In the genomic region with DNA sequence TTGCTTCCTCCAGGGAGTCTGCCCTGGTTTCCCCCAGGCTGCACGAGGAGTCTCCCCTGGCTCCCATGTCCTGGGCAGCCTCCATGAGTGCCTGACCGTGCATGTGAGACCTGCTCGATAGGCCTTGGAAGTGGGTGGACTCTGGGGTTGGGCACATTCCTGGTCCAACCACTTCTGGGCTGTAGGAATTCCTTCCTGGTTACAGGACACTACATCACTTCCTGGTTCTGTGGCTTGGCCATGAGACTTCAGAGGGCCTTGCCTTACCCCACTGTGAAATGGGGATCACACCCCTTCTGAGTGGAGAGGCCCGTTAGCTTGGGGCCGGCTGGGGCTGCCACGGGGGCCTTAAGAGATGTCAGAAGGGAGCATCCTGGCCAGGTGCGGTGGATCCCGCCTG, we compare ENCODE assay signal across 11 cellular contexts. TPM values are rescaled to one million over a fixed set of nuclear protein-coding genes. Genes with fewer than 3 reads are reported as not detected.
DNase-seq lines count a peak whose midpoint lies in the region; ATAC-seq and TF ChIP-seq lines count a peak whose summit lies in the region.
"Had no signal": no experiment of that assay in that cellular context is flagged by ENCODE, and none has a peak within 500 bp of the region (broad histone marks: within the 10 kb centered on the region; RNA-seq: fewer than 3 reads in every experiment).

No MANE protein-coding gene starts in this region.

- TF ChIP-seq CTCF in RWPE2 (IDR thresholded peaks at IDR 0.05; ENCODE audit: poor library complexity, severe bottlenecking) = no peak

- H3K4me1 Mint-ChIP-seq in activated CD8-positive, alpha-beta T cell treated with anti-CD3 and anti-CD28 coated beads, Interleukin-2, amount 10 ng/mL, durations not matched to agents 7 days and 5 days (ENCODE audit: low read depth) = peaks cover 22% of the 10 kb centered on the region

- H3K27me3 ChIP-seq in RWPE2 (ENCODE audit: insufficient read depth, poor library complexity, severe bottlenecking) = no peaks in the 10 kb centered on the region
- H3K27me3 ChIP-seq: right lobe of liver had no signal

- peak; percentile 57; the same call in 2 of the 3 replicates for ATAC-seq in RWPE2 (ENCODE audit: low read depth)
- no peak for ATAC-seq in activated CD8-positive, alpha-beta T cell treated with anti-CD3 and anti-CD28 coated beads, Interleukin-2, amount 10 ng/mL, durations not matched to agents 7 days and 5 days
- ATAC-seq: right lobe of liver had no signal

- POLR2A ChIA-PET in activated CD8-positive, alpha-beta T cell treated with anti-CD3 and anti-CD28 coated beads, Interleukin-2, amount 10 ng/mL, durations not matched to agents 7 days and 5 days (lab: Charles Lee) = no interaction called here

- no peak overlapping the region for H3K4me3 Mint-ChIP-seq in activated CD8-positive, alpha-beta T cell treated with anti-CD3 and anti-CD28 coated beads, Interleukin-2, amount 10 ng/mL, durations not matched to agents 7 days and 5 days
- H3K4me3 Mint-ChIP-seq: activated T-cell treated with anti-CD3 and anti-CD28 coated beads, Interleukin-2, amount 50 U/mL, for 24 hours; mesothelial cell of epicardium had no signal

- DNase-seq in Daoy (ENCODE audit: low read depth) = peak; percentile 84
- DNase-seq in RWPE2 (ENCODE audit: low spot score) = no peak
- DNase-seq in kidney tubule cell (ENCODE audit: low spot score) = peak; percentile 92
- DNase-seq in activated CD8-positive, alpha-beta T cell treated with anti-CD3 and anti-CD28 coated beads, Interleukin-2, amount 10 ng/mL, durations not matched to agents 7 days and 5 days = no peak
- DNase-seq in NCI-H526 (lab: John Stamatoyannopoulos, UW) = no peak
- no peak for DNase-seq in stimulated activated CD8-positive, alpha-beta memory T cell treated with anti-CD3 and anti-CD28 coated beads, Interleukin-4, amount 100 ng/mL, for 48 hours
- DNase-seq: activated T-cell treated with anti-CD3 and anti-CD28 coated beads, Interleukin-2, amount 50 U/mL, for 24 hours; NCI-H1417 had no signal

- H3K27ac ChIP-seq in RWPE2 (ENCODE audit: poor library complexity, severe bottlenecking) = no peak overlapping the region
- H3K27ac ChIP-seq: right lobe of liver had no signal

- H3K36me3 Mint-ChIP-seq in activated CD8-positive, alpha-beta T cell treated with anti-CD3 and anti-CD28 coated beads, Interleukin-2, amount 10 ng/mL, durations not matched to agents 7 days and 5 days (ENCODE audit: low read depth) = no peaks in the 10 kb centered on the region
- H3K36me3 Mint-ChIP-seq: mesothelial cell of epicardium had no signal

- no peaks in the 10 kb centered on the region for H3K9me3 ChIP-seq in RWPE2 (ENCODE audit: severe bottlenecking)
- H3K9me3 ChIP-seq: right lobe of liver had no signal

- no peaks in the 10 kb centered on the region for H3K27me3 Mint-ChIP-seq in activated CD8-positive, alpha-beta T cell treated with anti-CD3 and anti-CD28 coated beads, Interleukin-2, amount 10 ng/mL, durations not matched to agents 7 days and 5 days (ENCODE audit: low read depth)
- H3K27me3 Mint-ChIP-seq: activated T-cell treated with anti-CD3 and anti-CD28 coated beads, Interleukin-2, amount 50 U/mL, for 24 hours had no signal

- CTCF ChIA-PET in activated CD8-positive, alpha-beta T cell treated with anti-CD3 and anti-CD28 coated beads, Interleukin-2, amount 10 ng/mL, durations not matched to agents 7 days and 5 days (lab: Charles Lee) = interaction anchor here (6.1 kb wide), 1 partner anchor 32 kb away, joined by 48 read pairs; no protein-coding TSS in a partner anchor

- peaks cover 5% of the 10 kb centered on the region for H3K4me1 ChIP-seq in RWPE2 (ENCODE audit: insufficient read depth, poor library complexity, severe bottlenecking)

- H3K27ac Mint-ChIP-seq in activated CD8-positive, alpha-beta T cell treated with anti-CD3 and anti-CD28 coated beads, Interleukin-2, amount 10 ng/mL, durations not matched to agents 7 days and 5 days = no peak overlapping the region
- H3K27ac Mint-ChIP-seq: activated T-cell treated with anti-CD3 and anti-CD28 coated beads, Interleukin-2, amount 50 U/mL, for 24 hours; mesothelial cell of epicardium had no signal

- H3K9me3 Mint-ChIP-seq in activated CD8-positive, alpha-beta T cell treated with anti-CD3 and anti-CD28 coated beads, Interleukin-2, amount 10 ng/mL, durations not matched to agents 7 days and 5 days (ENCODE audit: insufficient read depth) = no peaks in the 10 kb centered on the region
- H3K9me3 Mint-ChIP-seq: activated T-cell treated with anti-CD3 and anti-CD28 coated beads, Interleukin-2, amount 50 U/mL, for 24 hours; mesothelial cell of epicardium had no signal

- H3K36me3 ChIP-seq in RWPE2 (ENCODE audit: low read depth) = no peaks in the 10 kb centered on the region
- H3K36me3 ChIP-seq: right lobe of liver had no signal

- no peak overlapping the region for H3K4me3 ChIP-seq in RWPE2 (ENCODE audit: severe bottlenecking)
- H3K4me3 ChIP-seq: right lobe of liver had no signal

RNA-seq across cellular contexts. Expression of a gene that starts 4.0 kb away (rescaled TPM):
- total RNA-seq in Daoy (2014; rRNA removed; shearing (Covaris generic)) = 1.7 and 3.4 TPM in 2 replicates
- 10 to 100 TPM; 10.2 to 11.6 TPM for total RNA-seq in activated CD8-positive, alpha-beta T cell treated with anti-CD3 and anti-CD28 coated beads, Interleukin-2, amount 10 ng/mL, durations not matched to agents 7 days and 5 days

RNA-seq across cellular contexts. Expression of a gene that starts 7.9 kb away (rescaled TPM):
- total RNA-seq in Daoy (2014; rRNA removed; shearing (Covaris generic)) = not detected in 2 replicates
- total RNA-seq in activated CD8-positive, alpha-beta T cell treated with anti-CD3 and anti-CD28 coated beads, Interleukin-2, amount 10 ng/mL, durations not matched to agents 7 days and 5 days = not detected
- total RNA-seq: glomerular endothelial cell, mesothelial cell of epicardium, right lobe of liver had no signal

RNA-seq across cellular contexts. Expression of a gene that starts 11.0 kb away (rescaled TPM):
- 134 and 140 TPM in 2 replicates for total RNA-seq in Daoy (2014; rRNA removed; shearing (Covaris generic))
- 10 to 100 TPM; 31.9 to 32.1 TPM for total RNA-seq in activated CD8-positive, alpha-beta T cell treated with anti-CD3 and anti-CD28 coated beads, Interleukin-2, amount 10 ng/mL, durations not matched to agents 7 days and 5 days

RNA-seq across cellular contexts. Expression of a gene that starts 12.5 kb away (rescaled TPM):
- 22.5 and 23.2 TPM in 2 replicates for total RNA-seq in Daoy (2014; rRNA removed; shearing (Covaris generic))
- 10 to 100 TPM; 16.2 to 16.4 TPM for total RNA-seq in activated CD8-positive, alpha-beta T cell treated with anti-CD3 and anti-CD28 coated beads, Interleukin-2, amount 10 ng/mL, durations not matched to agents 7 days and 5 days

RNA-seq across cellular contexts. Expression of a gene that starts 15.8 kb away (rescaled TPM):
- total RNA-seq in Daoy (2014; rRNA removed; shearing (Covaris generic)) = 1.4 and 2.2 TPM in 2 replicates
- total RNA-seq in activated CD8-positive, alpha-beta T cell treated with anti-CD3 and anti-CD28 coated beads, Interleukin-2, amount 10 ng/mL, durations not matched to agents 7 days and 5 days = under 1 TPM; 0.50 to 0.55 TPM

Comparison
In these comparisons a context has a peak if more than half of its experiments do, and no peak if none do; other contexts are left out.
1. DNase-seq: peak in Daoy (single experiment) and kidney tubule cell (single experiment); none in RWPE2 (single experiment), activated CD8-positive, alpha-beta T cell treated with anti-CD3 and anti-CD28 coated beads, Interleukin-2, amount 10 ng/mL, durations not matched to agents 7 days and 5 days (single experiment), NCI-H526 (0 of 2) and stimulated activated CD8-positive, alpha-beta memory T cell treated with anti-CD3 and anti-CD28 coated beads, Interleukin-4, amount 100 ng/mL, for 48 hours (single experiment).